Comparison of ENCODE assay signal across 22 cellular contexts in genomic region chr2:16031055-16031847, GRCh38.
DNase-seq lines count a peak whose midpoint lies in the region; ATAC-seq and TF ChIP-seq lines count a peak whose summit lies in the region.
"Had no signal": no experiment of that assay in that cellular context is flagged by ENCODE, and none has a peak within 500 bp of the region (broad histone marks: within the 10 kb centered on the region; RNA-seq: fewer than 3 reads in every experiment).

No MANE protein-coding gene starts in this region.

- CTCF ChIA-PET in Caco-2 (lab: Charles Lee) = no interaction called here

- H3K9me3 ChIP-seq in Caco-2 = peaks cover 3% of the 10 kb centered on the region; the same call in 1 of the 2 replicates
- H3K9me3 ChIP-seq: adrenal gland, stomach had no signal

- no peaks in the 10 kb centered on the region for H3K36me3 Mint-ChIP-seq in Caco-2 (ENCODE audit: insufficient read depth, unreplicated experiment)
- H3K36me3 Mint-ChIP-seq in activated T-helper 17 cell treated with anti-CD3 and anti-CD28 coated beads, Interleukin-2, amount 50 U/mL, for 72 hours (ENCODE audit: low read depth) = no peaks in the 10 kb centered on the region
- H3K36me3 Mint-ChIP-seq: CD4-positive, alpha-beta memory T cell; immature natural killer cell; natural killer cell; type B pancreatic cell had no signal

- no peak overlapping the region for H3K4me3 ChIP-seq in Caco-2 (ENCODE audit: low read depth, low read length)
- H3K4me3 ChIP-seq: adrenal gland, stomach had no signal

- H3K27ac Mint-ChIP-seq in Caco-2 (ENCODE audit: unreplicated experiment) = peak overlapping the region; percentile 34
- H3K27ac Mint-ChIP-seq in activated T-helper 17 cell treated with anti-CD3 and anti-CD28 coated beads, Interleukin-2, amount 50 U/mL, for 72 hours = no peak overlapping the region
- H3K27ac Mint-ChIP-seq: CD4-positive, alpha-beta memory T cell; immature natural killer cell; natural killer cell; T-helper 1 cell treated with Interleukin-12 subunit alpha and Interleukin-12 subunit beta and Interleukin-4 antibody, amounts not matched to agents 30 μg/mL and 1 μg/mL, for 36 hours; type B pancreatic cell had no signal

- ATAC-seq in activated T-helper 17 cell treated with anti-CD3 and anti-CD28 coated beads, Interleukin-2, amount 50 U/mL, for 72 hours (replicated peaks) = no peak
- no peak for ATAC-seq in HG03108 (IDR thresholded peaks at IDR 0.05; ENCODE audit: unreplicated experiment)
- ATAC-seq: activated T-cell treated with anti-CD3 and anti-CD28 coated beads, Interleukin-2, amount 50 U/mL, for 4 hours; foreskin keratinocyte; natural killer cell had no signal

- H3K4me1 Mint-ChIP-seq in Caco-2 (ENCODE audit: low read depth, unreplicated experiment) = peaks cover 9% of the 10 kb centered on the region
- no peaks in the 10 kb centered on the region for H3K4me1 Mint-ChIP-seq in activated T-helper 17 cell treated with anti-CD3 and anti-CD28 coated beads, Interleukin-2, amount 50 U/mL, for 72 hours
- H3K4me1 Mint-ChIP-seq: CD4-positive, alpha-beta memory T cell; immature natural killer cell; natural killer cell had no signal

- DNase-seq in Caco-2 (no peak), NCI-H345 treated with DMSO at 0.1 percent for 48 hours (lab: John Stamatoyannopoulos, UW; ENCODE audit: unreplicated experiment) (peak; percentile 88), head of caudate nucleus (peak in 27 of 42 donors; percentile 31 to 82 (median 57)), pons (ENCODE audit: low spot score) (peak; percentile 94), GOT3 (lab: John Stamatoyannopoulos, UW) (no peak), NCI-H524 (lab: John Stamatoyannopoulos, UW) (no peak)
- DNase-seq: activated CD4-positive, alpha-beta T cell treated with anti-CD3 and anti-CD28 coated beads for 48 hours; activated naive CD4-positive, alpha-beta T cell; activated T-cell treated with anti-CD3 and anti-CD28 coated beads, Interleukin-2, amount 50 U/mL, for 4 hours; adrenal gland; brain microvascular endothelial cell; CD4-positive, alpha-beta memory T cell; effector memory CD4-positive, alpha-beta T cell; foreskin keratinocyte; immature natural killer cell; natural killer cell had no signal

- no peak overlapping the region for H3K4me3 Mint-ChIP-seq in Caco-2 (ENCODE audit: unreplicated experiment)
- H3K4me3 Mint-ChIP-seq in activated T-helper 17 cell treated with anti-CD3 and anti-CD28 coated beads, Interleukin-2, amount 50 U/mL, for 72 hours = no peak overlapping the region
- H3K4me3 Mint-ChIP-seq: activated T-cell treated with anti-CD3 and anti-CD28 coated beads, Interleukin-2, amount 50 U/mL, for 4 hours; CD4-positive, alpha-beta memory T cell; immature natural killer cell; natural killer cell; T-helper 1 cell treated with Interleukin-12 subunit alpha and Interleukin-12 subunit beta and Interleukin-4 antibody, amounts not matched to agents 30 μg/mL and 1 μg/mL, for 36 hours; type B pancreatic cell had no signal

- H3K27me3 Mint-ChIP-seq in Caco-2 (ENCODE audit: insufficient read depth, unreplicated experiment) = no peaks in the 10 kb centered on the region
- peaks cover 3% of the 10 kb centered on the region for H3K27me3 Mint-ChIP-seq in activated T-helper 17 cell treated with anti-CD3 and anti-CD28 coated beads, Interleukin-2, amount 50 U/mL, for 72 hours
- H3K27me3 Mint-ChIP-seq: CD4-positive, alpha-beta memory T cell; type B pancreatic cell had no signal

- POLR2A ChIA-PET in Caco-2 (lab: Charles Lee) = no interaction called here

- 0 out of 2 replicates have a peak, but pooled peaks cover 6% of the 10 kb centered on the region for H3K4me1 ChIP-seq in Caco-2
- H3K4me1 ChIP-seq: adrenal gland, foreskin keratinocyte, parathyroid adenoma had no signal

- BruUV-seq in Caco-2 (replicated peaks; lab: Mats Ljungman, UMichigan) = no TSS peak

- H3K9me3 Mint-ChIP-seq in Caco-2 (ENCODE audit: unreplicated experiment) = no peaks in the 10 kb centered on the region
- H3K9me3 Mint-ChIP-seq in activated T-helper 17 cell treated with anti-CD3 and anti-CD28 coated beads, Interleukin-2, amount 50 U/mL, for 72 hours = no peaks in the 10 kb centered on the region
- H3K9me3 Mint-ChIP-seq: activated T-cell treated with anti-CD3 and anti-CD28 coated beads, Interleukin-2, amount 50 U/mL, for 4 hours; immature natural killer cell; natural killer cell; T-helper 1 cell treated with Interleukin-12 subunit alpha and Interleukin-12 subunit beta and Interleukin-4 antibody, amounts not matched to agents 30 μg/mL and 1 μg/mL, for 36 hours; type B pancreatic cell had no signal

- no peak for TF ChIP-seq CTCF in Caco-2 (IDR thresholded peaks at IDR 0.05; ENCODE audit: insufficient read depth in 1 of 2, low read depth in 1 of 2, low read length in 1 of 2, severe bottlenecking in 1 of 2, unreplicated experiment in 1 of 2)

- H3K36me3 ChIP-seq in Caco-2 (ENCODE audit: control insufficient read depth, insufficient read depth, low read length) = no peaks in the 10 kb centered on the region
- H3K36me3 ChIP-seq: adrenal gland, brain microvascular endothelial cell, stomach had no signal

- H3K27me3 ChIP-seq in Caco-2 (replicated peaks; ENCODE audit: control insufficient read depth, insufficient read depth, low read length) = no peaks in the 10 kb centered on the region
- H3K27me3 ChIP-seq: adrenal gland, brain microvascular endothelial cell, foreskin keratinocyte, stomach had no signal

- intact Hi-C loops in Caco-2 (cut with micrococcal nuclease; ENCODE audit: unreplicated experiment) = loop anchor here (2.0 to 10.0 kb wide), 2 partner anchors 90 to 724 kb away; partner anchors contain the start of gene MYCN
- intact Hi-C loops in head of caudate nucleus (cut with DNase I) = no loop called here

Comparison
In these comparisons a context has a peak if more than half of its experiments do, and no peak if none do; other contexts are left out.
1. DNase-seq: peak in NCI-H345 treated with DMSO at 0.1 percent for 48 hours (single experiment), head of caudate nucleus (27 of 42) and pons (single experiment); none in Caco-2 (0 of 2), GOT3 (single experiment) and NCI-H524 (0 of 2).